ENCODE assay signal across 1 cellular context in the genomic region with DNA sequence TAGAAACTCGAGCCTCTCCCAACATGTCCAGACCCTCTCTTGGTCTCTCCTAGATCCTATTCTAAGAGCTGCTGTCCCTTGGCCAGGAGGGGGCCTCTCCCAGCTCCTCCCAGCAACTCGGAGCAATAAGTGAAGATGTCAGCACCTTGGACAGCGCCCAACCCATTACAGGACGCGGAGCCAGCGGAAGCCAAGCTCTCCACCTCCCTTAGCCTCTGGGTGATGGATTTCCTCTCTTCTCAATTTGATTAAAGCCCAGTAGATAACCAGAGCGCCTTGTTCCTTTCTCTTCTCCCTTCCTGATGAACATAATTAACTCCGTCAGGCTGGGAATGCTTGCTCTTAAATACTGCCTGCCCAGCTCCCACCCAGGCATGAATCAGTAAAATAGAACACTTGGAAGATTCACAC.
A peak's percentile ranks its signal among the peaks of the same experiment; 100 is the strongest.
TF ChIP-seq lines count a peak whose summit lies in the region.

No MANE protein-coding gene starts in this region.

TF ChIP-seq in HepG2, 621 proteins besides CTCF, POLR2A, EP300 and RAD21 (continued from another document and continues in another):
- TF ChIP-seq, protein P1, sequence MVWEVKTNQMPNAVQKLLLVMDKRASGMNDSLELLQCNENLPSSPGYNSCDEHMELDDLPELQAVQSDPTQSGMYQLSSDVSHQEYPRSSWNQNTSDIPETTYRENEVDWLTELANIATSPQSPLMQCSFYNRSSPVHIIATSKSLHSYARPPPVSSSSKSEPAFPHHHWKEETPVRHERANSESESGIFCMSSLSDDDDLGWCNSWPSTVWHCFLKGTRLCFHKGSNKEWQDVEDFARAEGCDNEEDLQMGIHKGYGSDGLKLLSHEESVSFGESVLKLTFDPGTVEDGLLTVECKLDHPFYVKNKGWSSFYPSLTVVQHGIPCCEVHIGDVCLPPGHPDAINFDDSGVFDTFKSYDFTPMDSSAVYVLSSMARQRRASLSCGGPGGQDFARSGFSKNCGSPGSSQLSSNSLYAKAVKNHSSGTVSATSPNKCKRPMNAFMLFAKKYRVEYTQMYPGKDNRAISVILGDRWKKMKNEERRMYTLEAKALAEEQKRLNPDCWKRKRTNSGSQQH (CRISPR knock-in tag; IDR thresholded peaks at IDR 0.05; ENCODE audit: low read depth): peak; percentile 96
- TF ChIP-seq ZKSCAN5 (CRISPR knock-in tag; IDR thresholded peaks at IDR 0.05): 0 out of 2 replicates have a peak, but pooled peaks have one; percentile 26
- TF ChIP-seq EZH2 (conservative IDR thresholded peaks at IDR 0.05; ENCODE audit: low read depth, low read length): no peak
- peak; percentile 75; the same call in 1 of the 2 replicates for TF ChIP-seq ZNF543 (CRISPR knock-in tag; IDR thresholded peaks at IDR 0.05)
- peak; percentile 93; the same call in 1 of the 2 replicates for TF ChIP-seq ZNF749 (CRISPR knock-in tag; IDR thresholded peaks at IDR 0.05; ENCODE audit: borderline replicate concordance)
- peak; percentile 79 for TF ChIP-seq NCOA2 (CRISPR knock-in tag; IDR thresholded peaks at IDR 0.05)
- peak; percentile 81 for TF ChIP-seq ZNF263 (CRISPR knock-in tag; IDR thresholded peaks at IDR 0.05)
- TF ChIP-seq, protein P2, sequence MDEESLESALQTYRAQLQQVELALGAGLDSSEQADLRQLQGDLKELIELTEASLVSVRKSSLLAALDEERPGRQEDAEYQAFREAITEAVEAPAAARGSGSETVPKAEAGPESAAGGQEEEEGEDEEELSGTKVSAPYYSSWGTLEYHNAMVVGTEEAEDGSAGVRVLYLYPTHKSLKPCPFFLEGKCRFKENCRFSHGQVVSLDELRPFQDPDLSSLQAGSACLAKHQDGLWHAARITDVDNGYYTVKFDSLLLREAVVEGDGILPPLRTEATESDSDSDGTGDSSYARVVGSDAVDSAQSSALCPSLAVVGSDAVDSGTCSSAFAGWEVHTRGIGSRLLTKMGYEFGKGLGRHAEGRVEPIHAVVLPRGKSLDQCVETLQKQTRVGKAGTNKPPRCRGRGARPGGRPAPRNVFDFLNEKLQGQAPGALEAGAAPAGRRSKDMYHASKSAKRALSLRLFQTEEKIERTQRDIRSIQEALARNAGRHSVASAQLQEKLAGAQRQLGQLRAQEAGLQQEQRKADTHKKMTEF (CRISPR knock-in tag; IDR thresholded peaks at IDR 0.05): peak; percentile 66; the same call in 1 of the 2 replicates
- TF ChIP-seq NR2F1 (CRISPR knock-in tag; IDR thresholded peaks at IDR 0.05): no peak
- peak; percentile 77 for TF ChIP-seq GATAD1 (CRISPR knock-in tag; IDR thresholded peaks at IDR 0.05)
- no peak for TF ChIP-seq ZNF75D (CRISPR knock-in tag; IDR thresholded peaks at IDR 0.05; ENCODE audit: borderline replicate concordance)
- peak; percentile 84; the same call in 1 of the 2 replicates for TF ChIP-seq ZNF367 (CRISPR knock-in tag; IDR thresholded peaks at IDR 0.05; ENCODE audit: borderline replicate concordance)
- TF ChIP-seq, protein P3, sequence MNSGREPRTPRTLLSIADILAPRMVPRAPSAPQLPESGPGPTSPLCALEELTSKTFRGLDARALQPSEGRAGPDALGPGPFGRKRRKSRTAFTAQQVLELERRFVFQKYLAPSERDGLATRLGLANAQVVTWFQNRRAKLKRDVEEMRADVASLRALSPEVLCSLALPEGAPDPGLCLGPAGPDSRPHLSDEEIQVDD (CRISPR knock-in tag; IDR thresholded peaks at IDR 0.05; ENCODE audit: borderline replicate concordance): peak; percentile 69; the same call in 1 of the 2 replicates
- TF ChIP-seq, protein P4, sequence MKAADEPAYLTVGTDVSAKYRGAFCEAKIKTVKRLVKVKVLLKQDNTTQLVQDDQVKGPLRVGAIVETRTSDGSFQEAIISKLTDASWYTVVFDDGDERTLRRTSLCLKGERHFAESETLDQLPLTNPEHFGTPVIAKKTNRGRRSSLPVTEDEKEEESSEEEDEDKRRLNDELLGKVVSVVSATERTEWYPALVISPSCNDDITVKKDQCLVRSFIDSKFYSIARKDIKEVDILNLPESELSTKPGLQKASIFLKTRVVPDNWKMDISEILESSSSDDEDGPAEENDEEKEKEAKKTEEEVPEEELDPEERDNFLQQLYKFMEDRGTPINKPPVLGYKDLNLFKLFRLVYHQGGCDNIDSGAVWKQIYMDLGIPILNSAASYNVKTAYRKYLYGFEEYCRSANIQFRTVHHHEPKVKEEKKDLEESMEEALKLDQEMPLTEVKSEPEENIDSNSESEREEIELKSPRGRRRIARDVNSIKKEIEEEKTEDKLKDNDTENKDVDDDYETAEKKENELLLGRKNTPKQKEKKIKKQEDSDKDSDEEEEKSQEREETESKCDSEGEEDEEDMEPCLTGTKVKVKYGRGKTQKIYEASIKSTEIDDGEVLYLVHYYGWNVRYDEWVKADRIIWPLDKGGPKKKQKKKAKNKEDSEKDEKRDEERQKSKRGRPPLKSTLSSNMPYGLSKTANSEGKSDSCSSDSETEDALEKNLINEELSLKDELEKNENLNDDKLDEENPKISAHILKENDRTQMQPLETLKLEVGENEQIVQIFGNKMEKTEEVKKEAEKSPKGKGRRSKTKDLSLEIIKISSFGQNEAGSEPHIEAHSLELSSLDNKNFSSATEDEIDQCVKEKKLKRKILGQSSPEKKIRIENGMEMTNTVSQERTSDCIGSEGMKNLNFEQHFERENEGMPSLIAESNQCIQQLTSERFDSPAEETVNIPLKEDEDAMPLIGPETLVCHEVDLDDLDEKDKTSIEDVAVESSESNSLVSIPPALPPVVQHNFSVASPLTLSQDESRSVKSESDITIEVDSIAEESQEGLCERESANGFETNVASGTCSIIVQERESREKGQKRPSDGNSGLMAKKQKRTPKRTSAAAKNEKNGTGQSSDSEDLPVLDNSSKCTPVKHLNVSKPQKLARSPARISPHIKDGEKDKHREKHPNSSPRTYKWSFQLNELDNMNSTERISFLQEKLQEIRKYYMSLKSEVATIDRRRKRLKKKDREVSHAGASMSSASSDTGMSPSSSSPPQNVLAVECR (CRISPR knock-in tag; IDR thresholded peaks at IDR 0.05; ENCODE audit: borderline replicate concordance): peak; percentile 51; the same call in 1 of the 2 replicates
- TF ChIP-seq MXD4 (CRISPR knock-in tag; IDR thresholded peaks at IDR 0.05): peak; percentile 86; the same call in 1 of the 2 replicates
- 0 out of 2 replicates have a peak, but pooled peaks have one; percentile 52 for TF ChIP-seq SIX1 (CRISPR knock-in tag; IDR thresholded peaks at IDR 0.05; ENCODE audit: borderline replicate concordance)
- no peak for TF ChIP-seq SUZ12 (IDR thresholded peaks at IDR 0.05; ENCODE audit: low read depth, low read length)
- no peak for TF ChIP-seq ZNF674 (CRISPR knock-in tag; IDR thresholded peaks at IDR 0.05; ENCODE audit: low read depth)
- TF ChIP-seq, protein P5, sequence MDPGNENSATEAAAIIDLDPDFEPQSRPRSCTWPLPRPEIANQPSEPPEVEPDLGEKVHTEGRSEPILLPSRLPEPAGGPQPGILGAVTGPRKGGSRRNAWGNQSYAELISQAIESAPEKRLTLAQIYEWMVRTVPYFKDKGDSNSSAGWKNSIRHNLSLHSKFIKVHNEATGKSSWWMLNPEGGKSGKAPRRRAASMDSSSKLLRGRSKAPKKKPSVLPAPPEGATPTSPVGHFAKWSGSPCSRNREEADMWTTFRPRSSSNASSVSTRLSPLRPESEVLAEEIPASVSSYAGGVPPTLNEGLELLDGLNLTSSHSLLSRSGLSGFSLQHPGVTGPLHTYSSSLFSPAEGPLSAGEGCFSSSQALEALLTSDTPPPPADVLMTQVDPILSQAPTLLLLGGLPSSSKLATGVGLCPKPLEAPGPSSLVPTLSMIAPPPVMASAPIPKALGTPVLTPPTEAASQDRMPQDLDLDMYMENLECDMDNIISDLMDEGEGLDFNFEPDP (CRISPR knock-in tag; conservative IDR thresholded peaks at IDR 0.05): no peak
- peak; percentile 37; the same call in 1 of the 2 replicates for TF ChIP-seq ZBTB7B (CRISPR knock-in tag; IDR thresholded peaks at IDR 0.05)
- no peak for TF ChIP-seq SCMH1 (CRISPR knock-in tag; IDR thresholded peaks at IDR 0.05; ENCODE audit: borderline replicate concordance)
- no peak for TF ChIP-seq NR3C1 (CRISPR knock-in tag; IDR thresholded peaks at IDR 0.05)
- no peak for TF ChIP-seq ZSCAN22 (CRISPR knock-in tag; IDR thresholded peaks at IDR 0.05)
- TF ChIP-seq, protein P6, sequence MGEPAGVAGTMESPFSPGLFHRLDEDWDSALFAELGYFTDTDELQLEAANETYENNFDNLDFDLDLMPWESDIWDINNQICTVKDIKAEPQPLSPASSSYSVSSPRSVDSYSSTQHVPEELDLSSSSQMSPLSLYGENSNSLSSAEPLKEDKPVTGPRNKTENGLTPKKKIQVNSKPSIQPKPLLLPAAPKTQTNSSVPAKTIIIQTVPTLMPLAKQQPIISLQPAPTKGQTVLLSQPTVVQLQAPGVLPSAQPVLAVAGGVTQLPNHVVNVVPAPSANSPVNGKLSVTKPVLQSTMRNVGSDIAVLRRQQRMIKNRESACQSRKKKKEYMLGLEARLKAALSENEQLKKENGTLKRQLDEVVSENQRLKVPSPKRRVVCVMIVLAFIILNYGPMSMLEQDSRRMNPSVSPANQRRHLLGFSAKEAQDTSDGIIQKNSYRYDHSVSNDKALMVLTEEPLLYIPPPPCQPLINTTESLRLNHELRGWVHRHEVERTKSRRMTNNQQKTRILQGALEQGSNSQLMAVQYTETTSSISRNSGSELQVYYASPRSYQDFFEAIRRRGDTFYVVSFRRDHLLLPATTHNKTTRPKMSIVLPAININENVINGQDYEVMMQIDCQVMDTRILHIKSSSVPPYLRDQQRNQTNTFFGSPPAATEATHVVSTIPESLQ (CRISPR knock-in tag; conservative IDR thresholded peaks at IDR 0.05): peak; percentile 99
- no peak for TF ChIP-seq ZNF737 (CRISPR knock-in tag; IDR thresholded peaks at IDR 0.05; ENCODE audit: borderline replicate concordance)
- TF ChIP-seq RBFOX2 (IDR thresholded peaks at IDR 0.05; ENCODE audit: low read depth, low read length): no peak
- TF ChIP-seq, protein P7, sequence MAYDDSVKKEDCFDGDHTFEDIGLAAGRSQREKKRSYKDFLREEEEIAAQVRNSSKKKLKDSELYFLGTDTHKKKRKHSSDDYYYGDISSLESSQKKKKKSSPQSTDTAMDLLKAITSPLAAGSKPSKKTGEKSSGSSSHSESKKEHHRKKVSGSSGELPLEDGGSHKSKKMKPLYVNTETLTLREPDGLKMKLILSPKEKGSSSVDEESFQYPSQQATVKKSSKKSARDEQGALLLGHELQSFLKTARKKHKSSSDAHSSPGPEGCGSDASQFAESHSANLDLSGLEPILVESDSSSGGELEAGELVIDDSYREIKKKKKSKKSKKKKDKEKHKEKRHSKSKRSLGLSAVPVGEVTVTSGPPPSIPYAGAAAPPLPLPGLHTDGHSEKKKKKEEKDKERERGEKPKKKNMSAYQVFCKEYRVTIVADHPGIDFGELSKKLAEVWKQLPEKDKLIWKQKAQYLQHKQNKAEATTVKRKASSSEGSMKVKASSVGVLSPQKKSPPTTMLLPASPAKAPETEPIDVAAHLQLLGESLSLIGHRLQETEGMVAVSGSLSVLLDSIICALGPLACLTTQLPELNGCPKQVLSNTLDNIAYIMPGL (CRISPR knock-in tag; IDR thresholded peaks at IDR 0.05; ENCODE audit: borderline replicate concordance in 1 of 2, low read depth in 1 of 2): peak; percentile 37 to 59; a peak in 1 of 4 replicates
- no peak for TF ChIP-seq ELF4 (CRISPR knock-in tag; IDR thresholded peaks at IDR 0.05; ENCODE audit: borderline replicate concordance)
- TF ChIP-seq, protein P8, sequence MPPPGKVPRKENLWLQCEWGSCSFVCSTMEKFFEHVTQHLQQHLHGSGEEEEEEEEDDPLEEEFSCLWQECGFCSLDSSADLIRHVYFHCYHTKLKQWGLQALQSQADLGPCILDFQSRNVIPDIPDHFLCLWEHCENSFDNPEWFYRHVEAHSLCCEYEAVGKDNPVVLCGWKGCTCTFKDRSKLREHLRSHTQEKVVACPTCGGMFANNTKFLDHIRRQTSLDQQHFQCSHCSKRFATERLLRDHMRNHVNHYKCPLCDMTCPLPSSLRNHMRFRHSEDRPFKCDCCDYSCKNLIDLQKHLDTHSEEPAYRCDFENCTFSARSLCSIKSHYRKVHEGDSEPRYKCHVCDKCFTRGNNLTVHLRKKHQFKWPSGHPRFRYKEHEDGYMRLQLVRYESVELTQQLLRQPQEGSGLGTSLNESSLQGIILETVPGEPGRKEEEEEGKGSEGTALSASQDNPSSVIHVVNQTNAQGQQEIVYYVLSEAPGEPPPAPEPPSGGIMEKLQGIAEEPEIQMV (CRISPR knock-in tag; IDR thresholded peaks at IDR 0.05; ENCODE audit: low read depth): peak; percentile 87; the same call in 1 of the 2 replicates
- TF ChIP-seq GPN1 (CRISPR knock-in tag; IDR thresholded peaks at IDR 0.05; ENCODE audit: borderline replicate concordance): peak; percentile 92; the same call in 1 of the 2 replicates
- TF ChIP-seq THYN1 (CRISPR knock-in tag; IDR thresholded peaks at IDR 0.05; ENCODE audit: borderline replicate concordance, low read depth): no peak
- TF ChIP-seq ZNF878 (CRISPR knock-in tag; IDR thresholded peaks at IDR 0.05): peak; percentile 94
- peak; percentile 65 for TF ChIP-seq GATAD2A (CRISPR knock-in tag; IDR thresholded peaks at IDR 0.05)
- peak; percentile 98 for TF ChIP-seq EHMT2 (IDR thresholded peaks at IDR 0.05; ENCODE audit: borderline replicate concordance, low read depth, low read length)
- no peak for TF ChIP-seq ZNF282 (IDR thresholded peaks at IDR 0.05; ENCODE audit: partially characterized antibody)
- no peak for TF ChIP-seq MBD4 (IDR thresholded peaks at IDR 0.05; ENCODE audit: borderline replicate concordance, low read length)
- TF ChIP-seq TBX2 (CRISPR knock-in tag; IDR thresholded peaks at IDR 0.05; ENCODE audit: borderline replicate concordance): peak; percentile 65
- TF ChIP-seq NBN (conservative IDR thresholded peaks at IDR 0.05): no peak
- no peak for TF ChIP-seq GATA4 (IDR thresholded peaks at IDR 0.05; ENCODE audit: borderline replicate concordance, low read depth)
- TF ChIP-seq, protein P9, sequence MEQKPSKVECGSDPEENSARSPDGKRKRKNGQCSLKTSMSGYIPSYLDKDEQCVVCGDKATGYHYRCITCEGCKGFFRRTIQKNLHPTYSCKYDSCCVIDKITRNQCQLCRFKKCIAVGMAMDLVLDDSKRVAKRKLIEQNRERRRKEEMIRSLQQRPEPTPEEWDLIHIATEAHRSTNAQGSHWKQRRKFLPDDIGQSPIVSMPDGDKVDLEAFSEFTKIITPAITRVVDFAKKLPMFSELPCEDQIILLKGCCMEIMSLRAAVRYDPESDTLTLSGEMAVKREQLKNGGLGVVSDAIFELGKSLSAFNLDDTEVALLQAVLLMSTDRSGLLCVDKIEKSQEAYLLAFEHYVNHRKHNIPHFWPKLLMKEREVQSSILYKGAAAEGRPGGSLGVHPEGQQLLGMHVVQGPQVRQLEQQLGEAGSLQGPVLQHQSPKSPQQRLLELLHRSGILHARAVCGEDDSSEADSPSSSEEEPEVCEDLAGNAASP (CRISPR knock-in tag; IDR thresholded peaks at IDR 0.05; ENCODE audit: borderline replicate concordance): peak; percentile 93
- no peak for TF ChIP-seq TARDBP (CRISPR knock-in tag; IDR thresholded peaks at IDR 0.05)
- no peak for TF ChIP-seq ZNF839 (CRISPR knock-in tag; IDR thresholded peaks at IDR 0.05; ENCODE audit: borderline replicate concordance)
- TF ChIP-seq ZNF20 (CRISPR knock-in tag; IDR thresholded peaks at IDR 0.05): 0 out of 2 replicates have a peak, but pooled peaks have one; percentile 67
- TF ChIP-seq, protein P10, sequence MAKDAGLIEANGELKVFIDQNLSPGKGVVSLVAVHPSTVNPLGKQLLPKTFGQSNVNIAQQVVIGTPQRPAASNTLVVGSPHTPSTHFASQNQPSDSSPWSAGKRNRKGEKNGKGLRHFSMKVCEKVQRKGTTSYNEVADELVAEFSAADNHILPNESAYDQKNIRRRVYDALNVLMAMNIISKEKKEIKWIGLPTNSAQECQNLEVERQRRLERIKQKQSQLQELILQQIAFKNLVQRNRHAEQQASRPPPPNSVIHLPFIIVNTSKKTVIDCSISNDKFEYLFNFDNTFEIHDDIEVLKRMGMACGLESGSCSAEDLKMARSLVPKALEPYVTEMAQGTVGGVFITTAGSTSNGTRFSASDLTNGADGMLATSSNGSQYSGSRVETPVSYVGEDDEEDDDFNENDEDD (CRISPR knock-in tag; IDR thresholded peaks at IDR 0.05; ENCODE audit: borderline replicate concordance): peak; percentile 51; the same call in 1 of the 2 replicates
